Comparison of ENCODE assay signal across 1 cellular context in genomic region chr3:186307594-186307993, GRCh38.
A peak's percentile ranks its signal among the peaks of the same experiment; 100 is the strongest.
TF ChIP-seq lines count a peak whose summit lies in the region.

No MANE protein-coding gene starts in this region.

TF ChIP-seq in K562, 482 proteins besides CTCF, POLR2A, EP300 and RAD21 (continued from another document):
- TF ChIP-seq CEBPZ (IDR thresholded peaks at IDR 0.05; ENCODE audit: borderline replicate concordance, low read depth, low read length) (no peak), HBP1 (CRISPR knock-in tag; IDR thresholded peaks at IDR 0.05) (no peak), ZNF766 (CRISPR knock-in tag; conservative IDR thresholded peaks at IDR 0.05) (0 out of 2 replicates have a peak, but pooled peaks have one; percentile 27), NFE2 (IDR thresholded peaks at IDR 0.05; ENCODE audit: low read depth) (peak; percentile 52), STAG1 (CRISPR knock-in tag; IDR thresholded peaks at IDR 0.05; ENCODE audit: borderline replicate concordance) (no peak), MTA2 (IDR thresholded peaks at IDR 0.05; ENCODE audit: low read depth) (no peak), HNRNPUL1 (IDR thresholded peaks at IDR 0.05; ENCODE audit: low read length) (no peak), CREB3L1 (IDR thresholded peaks at IDR 0.05; ENCODE audit: borderline replicate concordance, low read depth) (no peak), AFF1 (IDR thresholded peaks at IDR 0.05; ENCODE audit: low read depth in 1 of 2, partially characterized antibody in 2 of 2) (peak in 1 of 2 experiments; percentile 34), ZNF324 (CRISPR knock-in tag; IDR thresholded peaks at IDR 0.05) (no peak), SPI1 (IDR thresholded peaks at IDR 0.05; ENCODE audit: borderline replicate concordance, low read depth, low read length) (no peak), VEZF1 (CRISPR knock-in tag; IDR thresholded peaks at IDR 0.05) (peak; percentile 22; the same call in 1 of the 2 replicates), CHCHD3 (CRISPR knock-in tag; IDR thresholded peaks at IDR 0.05) (no peak), ZC3H8 (IDR thresholded peaks at IDR 0.05) (no peak), SIN3A (IDR thresholded peaks at IDR 0.05; ENCODE audit: borderline replicate concordance in 2 of 2, control insufficient read depth in 1 of 2, low read depth in 2 of 2, low read length in 2 of 2) (no peak)
